Comparison of ENCODE assay signal across 1 cellular context in the genomic region with DNA sequence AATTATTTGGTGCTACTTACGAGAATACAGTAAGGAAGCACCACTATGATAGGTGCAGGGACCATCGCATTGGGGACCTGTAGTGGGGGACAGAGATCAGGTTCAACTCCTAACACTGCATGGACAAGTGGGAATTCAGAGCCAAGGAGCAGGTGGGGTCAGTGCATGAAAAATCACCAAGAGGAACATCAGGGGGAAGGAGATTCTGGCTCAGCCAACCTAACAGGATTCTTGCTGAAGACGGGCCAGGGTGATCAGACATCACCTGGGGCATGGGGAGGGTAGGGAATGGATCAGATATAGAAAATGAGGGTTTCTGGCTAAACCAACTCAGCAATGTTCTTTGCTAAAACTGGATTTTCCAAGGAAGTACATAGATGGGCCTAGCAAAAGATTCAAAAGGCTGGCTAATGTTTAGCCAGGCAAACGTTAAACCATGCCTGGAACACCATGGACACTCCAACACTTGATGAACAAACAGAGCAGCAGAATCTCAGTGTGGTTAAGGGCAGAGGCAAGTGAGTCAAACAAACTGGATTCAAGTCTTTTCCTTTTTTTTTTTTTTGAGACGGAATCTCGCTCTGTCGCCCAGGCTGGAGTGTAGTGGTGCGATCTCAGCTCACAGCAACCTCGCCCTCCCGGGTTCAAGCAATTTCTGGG.
TF ChIP-seq lines count a peak whose summit lies in the region.

No MANE protein-coding gene starts in this region.

TF ChIP-seq in HepG2, 621 proteins besides CTCF, POLR2A, EP300 and RAD21 (continued from another document and continues in another):
- TF ChIP-seq PITX1 (CRISPR knock-in tag; IDR thresholded peaks at IDR 0.05) (0 out of 2 replicates have a peak, but pooled peaks have one; percentile 35), SOX6 (IDR thresholded peaks at IDR 0.05) (no peak), SOX6 (CRISPR knock-in tag; IDR thresholded peaks at IDR 0.05) (peak; percentile 45; the same call in 1 of the 2 replicates), ZSCAN20 (CRISPR knock-in tag; IDR thresholded peaks at IDR 0.05; ENCODE audit: borderline replicate concordance) (peak; percentile 99), SIX4 (CRISPR knock-in tag; IDR thresholded peaks at IDR 0.05) (no peak), DRAP1 (CRISPR knock-in tag; IDR thresholded peaks at IDR 0.05) (0 out of 2 replicates have a peak, but pooled peaks have one; percentile 50), SKIL (CRISPR knock-in tag; IDR thresholded peaks at IDR 0.05; ENCODE audit: borderline replicate concordance) (no peak), HNRNPUL1 (IDR thresholded peaks at IDR 0.05; ENCODE audit: low read depth, low read length) (0 out of 2 replicates have a peak, but pooled peaks have one; percentile 26), GFI1 (CRISPR knock-in tag; IDR thresholded peaks at IDR 0.05; ENCODE audit: borderline replicate concordance) (peak; percentile 20; the same call in 1 of the 2 replicates), ZNF441 (CRISPR knock-in tag; IDR thresholded peaks at IDR 0.05; ENCODE audit: borderline replicate concordance) (peak; percentile 99), ZNF292 (CRISPR knock-in tag; IDR thresholded peaks at IDR 0.05; ENCODE audit: borderline replicate concordance, low read depth) (peak; percentile 76), ZNF362 (CRISPR knock-in tag; IDR thresholded peaks at IDR 0.05; ENCODE audit: borderline replicate concordance) (peak; percentile 80), MED1 (CRISPR knock-in tag; IDR thresholded peaks at IDR 0.05) (peak; percentile 24; the same call in 1 of the 2 replicates), ZNF644 (CRISPR knock-in tag; IDR thresholded peaks at IDR 0.05; ENCODE audit: low read depth) (peak; percentile 91), HOXA3 (CRISPR knock-in tag; IDR thresholded peaks at IDR 0.05) (peak; percentile 46; the same call in 1 of the 2 replicates), ZNF678 (CRISPR knock-in tag; IDR thresholded peaks at IDR 0.05) (no peak), HOMEZ (CRISPR knock-in tag; IDR thresholded peaks at IDR 0.05; ENCODE audit: low read depth) (peak; percentile 47; the same call in 1 of the 2 replicates), ZBTB37 (CRISPR knock-in tag; IDR thresholded peaks at IDR 0.05) (0 out of 2 replicates have a peak, but pooled peaks have one; percentile 52), CCDC6 (CRISPR knock-in tag; IDR thresholded peaks at IDR 0.05) (0 out of 2 replicates have a peak, but pooled peaks have one; percentile 29), FOSL2 (CRISPR knock-in tag; IDR thresholded peaks at IDR 0.05) (0 out of 2 replicates have a peak, but pooled peaks have one; percentile 6), ELF3 (CRISPR knock-in tag; IDR thresholded peaks at IDR 0.05) (peak; percentile 36; the same call in 1 of the 2 replicates), SAP130 (CRISPR knock-in tag; IDR thresholded peaks at IDR 0.05; ENCODE audit: low read depth) (peak; percentile 45; the same call in 1 of the 2 replicates), ZNF121 (CRISPR knock-in tag; IDR thresholded peaks at IDR 0.05) (peak; percentile 61; the same call in 1 of the 2 replicates)
- TF ChIP-seq, protein P1, sequence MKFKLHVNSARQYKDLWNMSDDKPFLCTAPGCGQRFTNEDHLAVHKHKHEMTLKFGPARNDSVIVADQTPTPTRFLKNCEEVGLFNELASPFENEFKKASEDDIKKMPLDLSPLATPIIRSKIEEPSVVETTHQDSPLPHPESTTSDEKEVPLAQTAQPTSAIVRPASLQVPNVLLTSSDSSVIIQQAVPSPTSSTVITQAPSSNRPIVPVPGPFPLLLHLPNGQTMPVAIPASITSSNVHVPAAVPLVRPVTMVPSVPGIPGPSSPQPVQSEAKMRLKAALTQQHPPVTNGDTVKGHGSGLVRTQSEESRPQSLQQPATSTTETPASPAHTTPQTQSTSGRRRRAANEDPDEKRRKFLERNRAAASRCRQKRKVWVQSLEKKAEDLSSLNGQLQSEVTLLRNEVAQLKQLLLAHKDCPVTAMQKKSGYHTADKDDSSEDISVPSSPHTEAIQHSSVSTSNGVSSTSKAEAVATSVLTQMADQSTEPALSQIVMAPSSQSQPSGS (CRISPR knock-in tag; IDR thresholded peaks at IDR 0.05) = peak; percentile 48; the same call in 1 of the 2 replicates
- TF ChIP-seq, protein P2, sequence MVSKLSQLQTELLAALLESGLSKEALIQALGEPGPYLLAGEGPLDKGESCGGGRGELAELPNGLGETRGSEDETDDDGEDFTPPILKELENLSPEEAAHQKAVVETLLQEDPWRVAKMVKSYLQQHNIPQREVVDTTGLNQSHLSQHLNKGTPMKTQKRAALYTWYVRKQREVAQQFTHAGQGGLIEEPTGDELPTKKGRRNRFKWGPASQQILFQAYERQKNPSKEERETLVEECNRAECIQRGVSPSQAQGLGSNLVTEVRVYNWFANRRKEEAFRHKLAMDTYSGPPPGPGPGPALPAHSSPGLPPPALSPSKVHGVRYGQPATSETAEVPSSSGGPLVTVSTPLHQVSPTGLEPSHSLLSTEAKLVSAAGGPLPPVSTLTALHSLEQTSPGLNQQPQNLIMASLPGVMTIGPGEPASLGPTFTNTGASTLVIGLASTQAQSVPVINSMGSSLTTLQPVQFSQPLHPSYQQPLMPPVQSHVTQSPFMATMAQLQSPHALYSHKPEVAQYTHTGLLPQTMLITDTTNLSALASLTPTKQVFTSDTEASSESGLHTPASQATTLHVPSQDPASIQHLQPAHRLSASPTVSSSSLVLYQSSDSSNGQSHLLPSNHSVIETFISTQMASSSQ (IDR thresholded peaks at IDR 0.05; ENCODE audit: low read depth) = peak; percentile 88
- TF ChIP-seq, protein P2 (CRISPR knock-in tag; IDR thresholded peaks at IDR 0.05; ENCODE audit: borderline replicate concordance) = peak; percentile 87; the same call in 1 of the 2 replicates
- TF ChIP-seq, protein P3, sequence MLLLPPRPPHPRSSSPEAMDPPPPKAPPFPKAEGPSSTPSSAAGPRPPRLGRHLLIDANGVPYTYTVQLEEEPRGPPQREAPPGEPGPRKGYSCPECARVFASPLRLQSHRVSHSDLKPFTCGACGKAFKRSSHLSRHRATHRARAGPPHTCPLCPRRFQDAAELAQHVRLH (CRISPR knock-in tag; IDR thresholded peaks at IDR 0.05; ENCODE audit: borderline replicate concordance, low read depth) = no peak
- TF ChIP-seq, protein P4, sequence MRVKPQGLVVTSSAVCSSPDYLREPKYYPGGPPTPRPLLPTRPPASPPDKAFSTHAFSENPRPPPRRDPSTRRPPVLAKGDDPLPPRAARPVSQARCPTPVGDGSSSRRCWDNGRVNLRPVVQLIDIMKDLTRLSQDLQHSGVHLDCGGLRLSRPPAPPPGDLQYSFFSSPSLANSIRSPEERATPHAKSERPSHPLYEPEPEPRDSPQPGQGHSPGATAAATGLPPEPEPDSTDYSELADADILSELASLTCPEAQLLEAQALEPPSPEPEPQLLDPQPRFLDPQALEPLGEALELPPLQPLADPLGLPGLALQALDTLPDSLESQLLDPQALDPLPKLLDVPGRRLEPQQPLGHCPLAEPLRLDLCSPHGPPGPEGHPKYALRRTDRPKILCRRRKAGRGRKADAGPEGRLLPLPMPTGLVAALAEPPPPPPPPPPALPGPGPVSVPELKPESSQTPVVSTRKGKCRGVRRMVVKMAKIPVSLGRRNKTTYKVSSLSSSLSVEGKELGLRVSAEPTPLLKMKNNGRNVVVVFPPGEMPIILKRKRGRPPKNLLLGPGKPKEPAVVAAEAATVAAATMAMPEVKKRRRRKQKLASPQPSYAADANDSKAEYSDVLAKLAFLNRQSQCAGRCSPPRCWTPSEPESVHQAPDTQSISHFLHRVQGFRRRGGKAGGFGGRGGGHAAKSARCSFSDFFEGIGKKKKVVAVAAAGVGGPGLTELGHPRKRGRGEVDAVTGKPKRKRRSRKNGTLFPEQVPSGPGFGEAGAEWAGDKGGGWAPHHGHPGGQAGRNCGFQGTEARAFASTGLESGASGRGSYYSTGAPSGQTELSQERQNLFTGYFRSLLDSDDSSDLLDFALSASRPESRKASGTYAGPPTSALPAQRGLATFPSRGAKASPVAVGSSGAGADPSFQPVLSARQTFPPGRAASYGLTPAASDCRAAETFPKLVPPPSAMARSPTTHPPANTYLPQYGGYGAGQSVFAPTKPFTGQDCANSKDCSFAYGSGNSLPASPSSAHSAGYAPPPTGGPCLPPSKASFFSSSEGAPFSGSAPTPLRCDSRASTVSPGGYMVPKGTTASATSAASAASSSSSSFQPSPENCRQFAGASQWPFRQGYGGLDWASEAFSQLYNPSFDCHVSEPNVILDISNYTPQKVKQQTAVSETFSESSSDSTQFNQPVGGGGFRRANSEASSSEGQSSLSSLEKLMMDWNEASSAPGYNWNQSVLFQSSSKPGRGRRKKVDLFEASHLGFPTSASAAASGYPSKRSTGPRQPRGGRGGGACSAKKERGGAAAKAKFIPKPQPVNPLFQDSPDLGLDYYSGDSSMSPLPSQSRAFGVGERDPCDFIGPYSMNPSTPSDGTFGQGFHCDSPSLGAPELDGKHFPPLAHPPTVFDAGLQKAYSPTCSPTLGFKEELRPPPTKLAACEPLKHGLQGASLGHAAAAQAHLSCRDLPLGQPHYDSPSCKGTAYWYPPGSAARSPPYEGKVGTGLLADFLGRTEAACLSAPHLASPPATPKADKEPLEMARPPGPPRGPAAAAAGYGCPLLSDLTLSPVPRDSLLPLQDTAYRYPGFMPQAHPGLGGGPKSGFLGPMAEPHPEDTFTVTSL (CRISPR knock-in tag; IDR thresholded peaks at IDR 0.05; ENCODE audit: borderline replicate concordance) = peak; percentile 21; the same call in 1 of the 2 replicates
